In genomic region chr11:65898656-65899355, GRCh38 we compare ENCODE assay signal across 7 cellular contexts. TPM values are rescaled to one million over a fixed set of nuclear protein-coding genes. Genes with fewer than 3 reads are reported as not detected.
DNase-seq lines count a peak whose midpoint lies in the region; ATAC-seq and TF ChIP-seq lines count a peak whose summit lies in the region.
"Had no signal": no experiment of that assay in that cellular context is flagged by ENCODE, and none has a peak within 500 bp of the region (broad histone marks: within the 10 kb centered on the region; RNA-seq: fewer than 3 reads in every experiment).

No MANE protein-coding gene starts in this region.

- H3K27ac Mint-ChIP-seq in activated B cell treated with CpG ODN at 0.5 μM for 24 hours, result no peak overlapping the region

- TF ChIP-seq CTCF in AG10803 (conservative IDR thresholded peaks at IDR 0.05; ENCODE audit: low read length) (no peak), activated B cell treated with CpG ODN at 0.5 μM for 24 hours (IDR thresholded peaks at IDR 0.05) (no peak), left lung (IDR thresholded peaks at IDR 0.05) (no peak)

- peaks cover 9 to 63% of the 10 kb centered on the region in 2 donors for H3K4me1 ChIP-seq in left lung

- POLR2A ChIA-PET in activated B cell treated with CpG ODN at 0.5 μM for 24 hours (lab: Charles Lee), result interaction anchor here (0.7 to 2.4 kb wide), 11 partner anchors 9 to 303 kb away, joined by 3 to 21 read pairs (median 6); partner anchors contain the start of genes C11orf68, CCDC85B, DRAP1 and FIBP

- no peaks in the 10 kb centered on the region for H3K9me3 Mint-ChIP-seq in activated B cell treated with CpG ODN at 0.5 μM for 24 hours

- peak overlapping the region in 1 of 2 donors; percentile 89 for H3K27ac ChIP-seq in left lung

- CTCF ChIA-PET in activated B cell treated with CpG ODN at 0.5 μM for 24 hours (lab: Charles Lee), result interaction anchor here (1.0 to 2.7 kb wide), 3 partner anchors 10 to 39 kb away, joined by 3 to 11 read pairs (median 10); partner anchors contain the start of genes CCDC85B and FIBP

- peak overlapping the region; percentile 70 for H3K4me3 Mint-ChIP-seq in activated B cell treated with CpG ODN at 0.5 μM for 24 hours

- peaks cover 19% of the 10 kb centered on the region for H3K4me1 Mint-ChIP-seq in activated B cell treated with CpG ODN at 0.5 μM for 24 hours

- H3K36me3 ChIP-seq in left lung, result peaks cover 0 to 20% of the 10 kb centered on the region in 2 donors

- H3K4me3 ChIP-seq in AG10803 (ENCODE audit: low read length) (peak overlapping the region; percentile 96), left lung (peak overlapping the region; percentile 43 to 70)

- intact Hi-C loops in activated B cell treated with CpG ODN at 0.5 μM for 24 hours (cut with micrococcal nuclease) (no loop called here), left lung (cut with DNase I) (no loop called here)

- peaks cover 2% of the 10 kb centered on the region for H3K27me3 Mint-ChIP-seq in activated B cell treated with CpG ODN at 0.5 μM for 24 hours

- peak; percentile 62 for DNase-seq in AG10803 (ENCODE audit: low read depth)
- no peak for DNase-seq in activated B cell treated with CpG ODN at 0.5 μM for 24 hours
- peak in 1 of 2 donors; percentile 10 for DNase-seq in left lung
- DNase-seq in activated effector memory CD4-positive, alpha-beta T cell treated with anti-CD3 and anti-CD28 coated beads, Interleukin-2, amount 50 U/mL, for 16 hours, result no peak
- DNase-seq: NCI-H2029 had no signal

- H3K9me3 ChIP-seq in left lung, result no peaks in the 10 kb centered on the region

- H3K27me3 ChIP-seq in left lung, result peaks cover 0 to 7% of the 10 kb centered on the region in 2 donors

- H3K36me3 Mint-ChIP-seq in activated B cell treated with CpG ODN at 0.5 μM for 24 hours (ENCODE audit: low read depth), result no peaks in the 10 kb centered on the region

- ATAC-seq in activated B cell treated with CpG ODN at 0.5 μM for 24 hours (ENCODE audit: low read depth) (no peak), left lung (no peak), GM18909 (IDR thresholded peaks at IDR 0.05; ENCODE audit: poor library complexity, unreplicated experiment) (no peak), HG02798 (IDR thresholded peaks at IDR 0.05; ENCODE audit: poor library complexity, unreplicated experiment) (no peak)

RNA-seq across cellular contexts. Expression of gene FOSL1, which starts 1.4 kb away (rescaled TPM):
- 1.0 and 1.4 TPM in 2 replicates for total RNA-seq in activated B cell treated with CpG ODN at 0.5 μM for 24 hours
- total RNA-seq in left lung, result 10 to 100 TPM in 1 of 2 donors, 1 to 10 TPM in 1; 3.4 to 16.3 TPM

RNA-seq across cellular contexts. Expression of gene CCDC85B, which starts 8.3 kb away (rescaled TPM):
- 21.6 and 23.4 TPM in 2 replicates for total RNA-seq in activated B cell treated with CpG ODN at 0.5 μM for 24 hours
- total RNA-seq in left lung, result 10 to 100 TPM; 23.3 to 32.0 TPM

RNA-seq across cellular contexts. Expression of gene FIBP, which starts 10.5 kb away (rescaled TPM):
- total RNA-seq in activated B cell treated with CpG ODN at 0.5 μM for 24 hours, result 74.5 and 76.5 TPM in 2 replicates
- total RNA-seq in left lung, result 10 to 100 TPM; 56.5 to 69.6 TPM

RNA-seq across cellular contexts. Expression of gene CTSW, which starts 19.2 kb away (rescaled TPM):
- 0.59 and 0.93 TPM in 2 replicates for total RNA-seq in activated B cell treated with CpG ODN at 0.5 μM for 24 hours
- total RNA-seq in left lung, result 1 to 10 TPM; 5.8 to 9.1 TPM

RNA-seq across cellular contexts. Expression of gene C11orf68, which starts 20.1 kb away (rescaled TPM):
- 28.9 and 31.7 TPM in 2 replicates for total RNA-seq in activated B cell treated with CpG ODN at 0.5 μM for 24 hours
- 10 to 100 TPM; 29.6 to 35.0 TPM for total RNA-seq in left lung
